Comparison of ENCODE assay signal across 10 cellular contexts in the genomic region with DNA sequence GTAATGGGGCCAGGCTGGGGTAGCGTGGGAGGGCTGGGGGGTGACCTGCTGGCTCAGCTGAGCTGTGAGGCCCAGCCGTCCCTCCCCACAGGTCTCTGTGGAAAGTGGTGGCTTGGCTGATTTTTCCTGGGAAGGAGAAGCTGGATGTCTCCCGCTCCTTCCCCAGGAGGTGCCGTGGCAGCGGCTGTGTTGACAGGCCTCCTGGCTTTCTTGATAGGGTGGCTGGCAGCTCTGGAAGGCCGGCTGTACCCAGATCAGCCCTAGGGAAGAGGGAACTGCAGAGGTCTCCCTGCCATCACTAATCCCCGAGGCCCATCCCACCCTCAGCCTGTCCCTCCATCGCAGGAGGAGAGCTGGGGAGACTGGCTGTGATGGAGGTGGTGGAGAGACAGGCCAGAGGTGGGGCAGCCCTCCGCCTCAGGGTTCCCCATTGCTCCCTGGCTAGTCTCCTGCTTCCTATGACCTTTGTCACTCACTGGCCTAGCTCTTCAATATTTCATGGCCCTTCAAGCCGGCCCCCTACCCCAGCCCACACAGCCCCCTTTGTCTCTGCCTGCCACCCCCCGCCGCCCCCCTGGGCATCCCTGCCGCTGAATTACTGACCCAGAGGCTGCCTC. TPM values are rescaled to one million over a fixed set of nuclear protein-coding genes. Genes with fewer than 3 reads are reported as not detected.
DNase-seq lines count a peak whose midpoint lies in the region; ATAC-seq and TF ChIP-seq lines count a peak whose summit lies in the region.
"Had no signal": no experiment of that assay in that cellular context is flagged by ENCODE, and none has a peak within 500 bp of the region (broad histone marks: within the 10 kb centered on the region; RNA-seq: fewer than 3 reads in every experiment).

No MANE protein-coding gene starts in this region.

- H3K4me1 ChIP-seq in OCI-LY3 (ENCODE audit: low read length) (peaks cover 78% of the 10 kb centered on the region), endodermal cell (ENCODE audit: control insufficient read depth, insufficient read depth, low read length) (peaks cover 45% of the 10 kb centered on the region), upper lobe of right lung (peaks cover 97% of the 10 kb centered on the region)

- WGBS in endodermal cell (ENCODE audit: insufficient coverage in 1 of 2, insufficient read length in 1 of 2), 2 experiments, result 61 to 67% methylated on average over 4 to 12 of the region's 13 CpGs

- H3K27me3 Mint-ChIP-seq in endodermal cell (ENCODE audit: insufficient read depth), result no peaks in the 10 kb centered on the region
- no peaks in the 10 kb centered on the region for H3K27me3 Mint-ChIP-seq in nephron (ENCODE audit: low read depth)

- H4K20me1 ChIP-seq in OCI-LY3 (ENCODE audit: insufficient read depth, low read length), result peaks cover 78% of the 10 kb centered on the region

- H3K4me2 ChIP-seq in OCI-LY3 (ENCODE audit: low read length), result peak overlapping the region; percentile 98

- H3K4me3 ChIP-seq in OCI-LY3 (ENCODE audit: low read length) (peak overlapping the region; percentile 77; the same call in 1 of the 2 replicates), endodermal cell (ENCODE audit: low read length) (no peak overlapping the region), upper lobe of right lung (no peak overlapping the region)

- H3K9me3 Mint-ChIP-seq in endodermal cell (no peaks in the 10 kb centered on the region), nephron (no peaks in the 10 kb centered on the region)

- ATAC-seq in upper lobe of right lung (no peak), GM18520 (IDR thresholded peaks at IDR 0.05; ENCODE audit: unreplicated experiment) (no peak)

- H3K4me3 Mint-ChIP-seq in endodermal cell (no peak overlapping the region), nephron (peak overlapping the region; percentile 79 to 98 (median 83))

- H2AFZ ChIP-seq in OCI-LY3 (ENCODE audit: low read depth, low read length), result no peak overlapping the region

- H3K9ac ChIP-seq in OCI-LY3 (ENCODE audit: low read length) (peak overlapping the region; percentile 72; the same call in 1 of the 2 replicates), endodermal cell (ENCODE audit: extremely low read depth, low read length, poor library complexity, severe bottlenecking) (no peak overlapping the region)

- H3K36me3 ChIP-seq in OCI-LY3 (replicated peaks; ENCODE audit: low read depth, low read length) (peaks cover 6% of the 10 kb centered on the region), endodermal cell (ENCODE audit: control insufficient read depth, insufficient read depth, low read length) (no peaks in the 10 kb centered on the region), upper lobe of right lung (no peaks in the 10 kb centered on the region)

- H3K27ac Mint-ChIP-seq in endodermal cell (peak overlapping the region; percentile 66), nephron (peak overlapping the region; percentile 93 to 96 (median 95))

- TF ChIP-seq CTCF in OCI-LY3 (IDR thresholded peaks at IDR 0.05; ENCODE audit: low read depth, low read length) (no peak), endodermal cell (conservative IDR thresholded peaks at IDR 0.05) (no peak), nephron (IDR thresholded peaks at IDR 0.05; ENCODE audit: unreplicated experiment in 3 of 3) (no peak), upper lobe of right lung (IDR thresholded peaks at IDR 0.05) (no peak)

- H3K9me3 ChIP-seq in OCI-LY3 (ENCODE audit: insufficient read depth, low read length) (no peaks in the 10 kb centered on the region), endodermal cell (ENCODE audit: control insufficient read depth, low read length) (no peaks in the 10 kb centered on the region), upper lobe of right lung (no peaks in the 10 kb centered on the region)

- H3K36me3 Mint-ChIP-seq in endodermal cell (ENCODE audit: low read depth), result peaks cover 4% of the 10 kb centered on the region
- H3K36me3 Mint-ChIP-seq in nephron (ENCODE audit: low read depth), result no peaks in the 10 kb centered on the region

- no peaks in the 10 kb centered on the region for H3K27me3 ChIP-seq in OCI-LY3 (ENCODE audit: low read depth, low read length)
- no peaks in the 10 kb centered on the region for H3K27me3 ChIP-seq in endodermal cell (ENCODE audit: control insufficient read depth, insufficient read depth, low read length, poor library complexity, severe bottlenecking)
- H3K27me3 ChIP-seq in upper lobe of right lung, result no peaks in the 10 kb centered on the region

- intact Hi-C loops in upper lobe of right lung (cut with DNase I), result no loop called here

- no peak for DNase-seq in endodermal cell
- no peak for DNase-seq in upper lobe of right lung
- DNase-seq in GOT3 (lab: John Stamatoyannopoulos, UW), result no peak
- no peak for DNase-seq in ureter (ENCODE audit: low spot score)
- DNase-seq: activated naive CD4-positive, alpha-beta T cell; NCI-H187 treated with DMSO at 0.1 percent for 48 hours; T-helper 1 cell had no signal

- peaks cover 61% of the 10 kb centered on the region for H3K4me1 Mint-ChIP-seq in endodermal cell
- peaks cover 76% of the 10 kb centered on the region for H3K4me1 Mint-ChIP-seq in nephron

- peak overlapping the region; percentile 87 for H3K27ac ChIP-seq in OCI-LY3 (ENCODE audit: low read length)
- peak overlapping the region; percentile 83 for H3K27ac ChIP-seq in endodermal cell (ENCODE audit: low read depth, low read length)
- peak overlapping the region; percentile 84 for H3K27ac ChIP-seq in upper lobe of right lung

- H3K79me2 ChIP-seq in OCI-LY3 (ENCODE audit: low read length), result peaks cover 99% of the 10 kb centered on the region

RNA-seq across cellular contexts. Expression of gene CXXC5, which starts 6.8 kb away (rescaled TPM):
- total RNA-seq in endodermal cell (10 to 100 TPM; 50.5 to 67.9 TPM), upper lobe of right lung (30.6 TPM), ureter (28.7 TPM)
- 107 TPM for polyA plus RNA-seq in endodermal cell (2013, experiment 1 of 2)
- polyA plus RNA-seq in endodermal cell (2013, experiment 2 of 2), result 113 TPM
